ENCODE assay signal across 8 cellular contexts in genomic region chr22:32204856-32205722, GRCh38. TPM values are rescaled to one million over a fixed set of nuclear protein-coding genes. Genes with fewer than 3 reads are reported as not detected.
DNase-seq lines count a peak whose midpoint lies in the region; ATAC-seq and TF ChIP-seq lines count a peak whose summit lies in the region.

Gene RFPL2, minus strand, starts transcription at chr22:32205073. Its CDS starts 2,622 bp downstream, at chr22:32202451.

- WGBS in transverse colon (ENCODE audit: low coverage in 1 of 2), 2 donors, result 38 to 65% methylated on average over 2 to 41 of the region's 41 CpGs

- H3K4me1 ChIP-seq in Panc1 (ENCODE audit: control insufficient read depth, insufficient read depth, low read length) (no peaks in the 10 kb centered on the region), transverse colon (peaks cover 0 to 12% (median 7%) of the 10 kb centered on the region in 4 donors)

- TF ChIP-seq EP300 in transverse colon (IDR thresholded peaks at IDR 0.05; ENCODE audit: low read depth), result no peak

- peak; percentile 88 for ATAC-seq in Panc1

- H3K9me3 ChIP-seq in Panc1 (ENCODE audit: control insufficient read depth, insufficient read depth, low read depth, low read length) (no peaks in the 10 kb centered on the region), transverse colon (no peaks in the 10 kb centered on the region)

- CTCF ChIA-PET in Panc1 (lab: Charles Lee), result interaction anchor here (0.6 kb wide), 2 partner anchors 13 to 33 kb away, joined by 3 to 8 read pairs; no protein-coding TSS in a partner anchor

- TF ChIP-seq POLR2A in transverse colon (IDR thresholded peaks at IDR 0.05), result no peak

- no peaks in the 10 kb centered on the region for H3K27me3 ChIP-seq in Panc1 (ENCODE audit: control insufficient read depth, insufficient read depth, low read length)
- peaks cover 29% of the 10 kb centered on the region for H3K27me3 ChIP-seq in transverse colon

- H3K27ac ChIP-seq in Panc1 (ENCODE audit: low read length) (no peak within 1 kb of the TSS), transverse colon (no peak within 1 kb of the TSS)

- in situ Hi-C loops in Panc1 (cut with HindIII; ENCODE audit: low pct_unique_long_range_greater_than_20kb, low sequenced_read_pairs), result no loop called here
- in situ Hi-C loops in transverse colon (cut with MboI; ENCODE audit: low pct_ligation_motif_present in 1 of 4, low pct_unique_long_range_greater_than_20kb in 1 of 4, low sequenced_read_pairs in 3 of 4), result no loop called here

- peak; percentile 50 for DNase-seq in stimulated activated CD4-positive, alpha-beta T cell treated with anti-CD3 and anti-CD28 coated beads, Interleukin-1b, Interleukin-23, amount 100 ng/mL, for 48 hours
- no peak for DNase-seq in stimulated activated CD4-positive, alpha-beta T cell treated with anti-CD3 and anti-CD28 coated beads, Interleukin-12 subunit alpha, Interleukin-12 subunit beta, amount 100 ng/mL, for 4 hours
- DNase-seq in Panc1 (ENCODE audit: low read depth, low spot score) (peak; percentile 42), cardiac fibroblast (ENCODE audit: low read depth in 2 of 2) (peak; percentile 8 to 29), left kidney (ENCODE audit: low read depth, low spot score) (peak; percentile 83), transverse colon (peak; percentile 32), activated gamma-delta T cell (lab: John Stamatoyannopoulos, UW) (no peak), HUDEP-2 (lab: John Stamatoyannopoulos, UW; ENCODE audit: unreplicated experiment in 76 of 76) (no peak)

- POLR2A ChIA-PET in Panc1 (lab: Charles Lee), result no interaction called here

- no TSS peak for BruUV-seq in Panc1 (replicated peaks; lab: Mats Ljungman, UMichigan)

- TF ChIP-seq CTCF in Panc1 (IDR thresholded peaks at IDR 0.05) (peak; percentile 20; the same call in 1 of the 2 replicates), cardiac fibroblast (IDR thresholded peaks at IDR 0.05; ENCODE audit: low read depth, low read length) (no peak), transverse colon (IDR thresholded peaks at IDR 0.05) (no peak)

- intact Hi-C loops in Panc1 (cut with micrococcal nuclease; ENCODE audit: unreplicated experiment), result loop anchor here (5.0 kb wide), 1 partner anchor 267 kb away; the partner anchor contains the start of gene FBXO7
- intact Hi-C loops in transverse colon (cut with DNase I; ENCODE audit: low total_unique reads), result no loop called here

- H3K4me3 ChIP-seq in Panc1 (ENCODE audit: low read depth in 2 of 2, low read length in 2 of 2), result peak within 1 kb of the TSS; percentile 43 to 60
- no peak within 1 kb of the TSS for H3K4me3 ChIP-seq in cardiac fibroblast (replicated peaks in 1 of 2; ENCODE audit: low read depth in 2 of 2, low read length in 2 of 2)
- H3K4me3 ChIP-seq in transverse colon, result peak within 1 kb of the TSS in 1 of 4 donors; percentile 22

- no peaks in the 10 kb centered on the region; the same call in 1 of the 2 replicates for H3K36me3 ChIP-seq in Panc1 (ENCODE audit: control insufficient read depth, insufficient read depth, low read length)
- no peaks in the 10 kb centered on the region for H3K36me3 ChIP-seq in transverse colon

RNA-seq across cellular contexts. Expression of gene RFPL2, which starts in this region (rescaled TPM):
- not detected for total RNA-seq in Panc1 (2021; ENCODE audit: unreplicated experiment)
- polyA plus RNA-seq in Panc1 (2012; ENCODE audit: insufficient read length), result not detected
- total RNA-seq in transverse colon, result not detected

Comparison
In these comparisons a context has a peak if more than half of its experiments do, and no peak if none do; other contexts are left out.
1. DNase-seq: peak in stimulated activated CD4-positive, alpha-beta T cell treated with anti-CD3 and anti-CD28 coated beads, Interleukin-1b, Interleukin-23, amount 100 ng/mL, for 48 hours (single experiment), cardiac fibroblast (2 of 2) and left kidney (single experiment); none in stimulated activated CD4-positive, alpha-beta T cell treated with anti-CD3 and anti-CD28 coated beads, Interleukin-12 subunit alpha, Interleukin-12 subunit beta, amount 100 ng/mL, for 4 hours (single experiment), activated gamma-delta T cell (single experiment) and HUDEP-2 (0 of 76).
2. Peak in DNase-seq, ATAC-seq and H3K4me3 ChIP-seq in Panc1; RNA of the gene not detected or under 1 TPM.
3. Peak in DNase-seq in transverse colon; RNA of the gene not detected or under 1 TPM.